Comparison of ENCODE assay signal across 29 cellular contexts in the genomic region with DNA sequence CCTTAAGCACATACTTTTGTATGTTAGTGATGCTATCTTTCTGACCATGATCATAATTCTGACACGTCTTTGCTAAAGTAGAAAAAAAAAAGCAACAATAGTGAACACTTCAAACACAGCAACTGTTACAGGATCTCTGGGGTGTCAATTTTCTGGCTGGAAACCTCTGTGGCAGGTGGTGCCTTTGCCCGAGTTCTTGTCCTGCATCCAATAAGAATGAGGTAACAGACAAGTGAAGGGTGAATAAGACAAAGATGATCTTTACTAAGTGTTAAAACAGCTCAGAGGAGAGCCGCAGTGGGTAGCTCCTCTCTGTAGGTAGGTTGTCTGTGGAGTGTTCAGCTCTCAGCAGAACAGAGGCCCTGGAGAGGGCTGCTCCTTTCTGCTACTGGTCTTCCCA.
"Had no signal": no experiment of that assay in that cellular context is flagged by ENCODE, and none has a peak within 500 bp of the region (broad histone marks: within the 10 kb centered on the region; RNA-seq: fewer than 3 reads in every experiment).

No MANE protein-coding gene starts in this region.

- H3K27me3 Mint-ChIP-seq: activated CD4-positive, alpha-beta memory T cell treated with anti-CD3 and anti-CD28 coated beads for 36 hours; activated CD4-positive, alpha-beta T cell treated with anti-CD3 and anti-CD28 coated beads for 36 hours; activated CD4-positive, alpha-beta T cell treated with anti-CD3 and anti-CD28 coated beads, Interleukin-2, amount 10 ng/mL, durations not matched to agents 24 days and 14 days; activated CD8-positive, alpha-beta memory T cell treated with anti-CD3 and anti-CD28 coated beads, Interleukin-2, amount 10 ng/mL, durations not matched to agents 7 days and 5 days; activated naive CD4-positive, alpha-beta T cell treated with anti-CD3 and anti-CD28 coated beads, Interleukin-2, amount 50 U/mL, for 24 hours; activated naive CD8-positive, alpha-beta T cell treated with anti-CD3 and anti-CD28 coated beads for 36 hours; activated naive CD8-positive, alpha-beta T cell treated with anti-CD3 and anti-CD28 coated beads, Interleukin-2, amount 50 U/mL, for 24 hours; T-helper 17 cell had no signal

- H3K9me3 ChIP-seq: adrenal gland, body of pancreas had no signal

- H3K4me1 Mint-ChIP-seq: activated CD4-positive, alpha-beta T cell treated with anti-CD3 and anti-CD28 coated beads for 36 hours; activated CD4-positive, alpha-beta T cell treated with anti-CD3 and anti-CD28 coated beads, Interleukin-2, amount 10 ng/mL, durations not matched to agents 24 days and 14 days; activated CD8-positive, alpha-beta memory T cell treated with anti-CD3 and anti-CD28 coated beads, Interleukin-2, amount 10 ng/mL, durations not matched to agents 7 days and 5 days; activated naive CD4-positive, alpha-beta T cell treated with anti-CD3 and anti-CD28 coated beads, Interleukin-2, amount 50 U/mL, for 24 hours; activated naive CD8-positive, alpha-beta T cell treated with anti-CD3 and anti-CD28 coated beads for 36 hours; activated naive CD8-positive, alpha-beta T cell treated with anti-CD3 and anti-CD28 coated beads, Interleukin-2, amount 50 U/mL, for 24 hours; T-helper 17 cell had no signal

- H3K27me3 ChIP-seq: adrenal gland, body of pancreas had no signal

- H3K27ac ChIP-seq: adrenal gland, body of pancreas had no signal

- H3K9me3 Mint-ChIP-seq: activated CD4-positive, alpha-beta memory T cell treated with anti-CD3 and anti-CD28 coated beads for 36 hours; activated CD4-positive, alpha-beta T cell treated with anti-CD3 and anti-CD28 coated beads, Interleukin-2, amount 10 ng/mL, durations not matched to agents 24 days and 14 days; activated naive CD4-positive, alpha-beta T cell treated with anti-CD3 and anti-CD28 coated beads for 36 hours; activated naive CD4-positive, alpha-beta T cell treated with anti-CD3 and anti-CD28 coated beads, Interleukin-2, amount 50 U/mL, for 24 hours; activated naive CD8-positive, alpha-beta T cell treated with anti-CD3 and anti-CD28 coated beads for 36 hours; activated naive CD8-positive, alpha-beta T cell treated with anti-CD3 and anti-CD28 coated beads, Interleukin-2, amount 50 U/mL, for 24 hours; activated T-helper 1 cell treated with anti-CD3 and anti-CD28 coated beads, Interleukin-12 subunit alpha, Interleukin-12 subunit beta, Interleukin-2, Interleukin-4 antibody, amounts not matched to agents 30 ng/mL and 10 ng/mL and 1 ng/mL, durations not matched to agents 14 hours and 24 hours and 36 hours; activated T-helper 2 cell treated with anti-CD3 and anti-CD28 coated beads, Interferon-gamma antibody, Interleukin-2, Interleukin-4, amounts not matched to agents 10 μg/mL and 5 μg/mL and 100 μg/mL, durations not matched to agents 14 hours and 24 hours and 36 hours had no signal

- DNase-seq: activated CD4-positive, alpha-beta memory T cell treated with anti-CD3 and anti-CD28 coated beads for 36 hours; activated CD4-positive, alpha-beta T cell treated with anti-CD3 and anti-CD28 coated beads for 36 hours; activated CD4-positive, CD25-positive, alpha-beta regulatory T cell; activated CD4-positive, CD25-positive, alpha-beta regulatory T cell treated with anti-CD3 and anti-CD28 coated beads, Interleukin-2, amount 50 U/mL, for 72 hours; activated CD8-positive, alpha-beta memory T cell treated with anti-CD3 and anti-CD28 coated beads, Interleukin-2, amount 10 ng/mL, durations not matched to agents 7 days and 5 days; activated CD8-positive, alpha-beta memory T cell treated with anti-CD3 and anti-CD28 coated beads, Interleukin-2, amount 50 U/mL, for 4 hours; activated CD8-positive, alpha-beta T cell treated with anti-CD3 and anti-CD28 coated beads, Interleukin-2, amount 10 ng/mL, durations not matched to agents 7 days and 5 days; activated effector memory CD4-positive, alpha-beta T cell treated with anti-CD3 and anti-CD28 coated beads, Interleukin-2, amount 50 U/mL, for 16 hours; activated naive CD4-positive, alpha-beta T cell treated with anti-CD3 and anti-CD28 coated beads for 36 hours; activated naive CD8-positive, alpha-beta T cell treated with anti-CD3 and anti-CD28 coated beads for 36 hours; activated naive CD8-positive, alpha-beta T cell treated with anti-CD3 and anti-CD28 coated beads, Interleukin-2, amount 50 U/mL, for 24 hours; activated T-cell treated with anti-CD3 and anti-CD28 coated beads, Interleukin-2, amount 50 U/mL, for 1 hour; activated T-cell treated with anti-CD3 and anti-CD28 coated beads, Interleukin-2, amount 50 U/mL, for 48 hours; adrenal gland; amygdala; aorta; body of pancreas; caudate nucleus; cortex of kidney; effector CD8-positive, alpha-beta T cell; foreskin fibroblast; head of caudate nucleus; T-helper 1 cell; T-helper 17 cell had no signal

- H3K4me1 ChIP-seq: adrenal gland had no signal

- H3K4me3 ChIP-seq: adrenal gland, body of pancreas had no signal

- ATAC-seq: activated CD4-positive, alpha-beta T cell treated with anti-CD3 and anti-CD28 coated beads for 36 hours; activated CD8-positive, alpha-beta memory T cell treated with anti-CD3 and anti-CD28 coated beads, Interleukin-2, amount 10 ng/mL, durations not matched to agents 7 days and 5 days; activated CD8-positive, alpha-beta T cell treated with anti-CD3 and anti-CD28 coated beads, Interleukin-2, amount 10 ng/mL, durations not matched to agents 7 days and 5 days; activated naive CD8-positive, alpha-beta T cell treated with anti-CD3 and anti-CD28 coated beads, Interleukin-2, amount 50 U/mL, for 24 hours; body of pancreas; esophagus mucosa; T-helper 17 cell had no signal

- H3K36me3 ChIP-seq: adrenal gland had no signal

- H3K4me3 Mint-ChIP-seq: activated CD4-positive, alpha-beta memory T cell treated with anti-CD3 and anti-CD28 coated beads for 36 hours; activated CD4-positive, alpha-beta T cell treated with anti-CD3 and anti-CD28 coated beads for 36 hours; activated CD4-positive, alpha-beta T cell treated with anti-CD3 and anti-CD28 coated beads, Interleukin-2, amount 10 ng/mL, durations not matched to agents 24 days and 14 days; activated CD8-positive, alpha-beta memory T cell treated with anti-CD3 and anti-CD28 coated beads, Interleukin-2, amount 10 ng/mL, durations not matched to agents 7 days and 5 days; activated CD8-positive, alpha-beta T cell treated with anti-CD3 and anti-CD28 coated beads, Interleukin-2, amount 10 ng/mL, durations not matched to agents 7 days and 5 days; activated naive CD4-positive, alpha-beta T cell treated with anti-CD3 and anti-CD28 coated beads for 36 hours; activated naive CD4-positive, alpha-beta T cell treated with anti-CD3 and anti-CD28 coated beads, Interleukin-2, amount 50 U/mL, for 24 hours; activated naive CD8-positive, alpha-beta T cell treated with anti-CD3 and anti-CD28 coated beads for 36 hours; activated naive CD8-positive, alpha-beta T cell treated with anti-CD3 and anti-CD28 coated beads, Interleukin-2, amount 50 U/mL, for 24 hours; activated T-helper 1 cell treated with anti-CD3 and anti-CD28 coated beads, Interleukin-12 subunit alpha, Interleukin-12 subunit beta, Interleukin-2, Interleukin-4 antibody, amounts not matched to agents 30 ng/mL and 10 ng/mL and 1 ng/mL, durations not matched to agents 14 hours and 24 hours and 36 hours; T-helper 17 cell had no signal

- H3K27ac Mint-ChIP-seq: activated CD4-positive, alpha-beta memory T cell treated with anti-CD3 and anti-CD28 coated beads for 36 hours; activated CD4-positive, alpha-beta T cell treated with anti-CD3 and anti-CD28 coated beads for 36 hours; activated CD4-positive, alpha-beta T cell treated with anti-CD3 and anti-CD28 coated beads, Interleukin-2, amount 10 ng/mL, durations not matched to agents 24 days and 14 days; activated CD8-positive, alpha-beta memory T cell treated with anti-CD3 and anti-CD28 coated beads, Interleukin-2, amount 10 ng/mL, durations not matched to agents 7 days and 5 days; activated CD8-positive, alpha-beta T cell treated with anti-CD3 and anti-CD28 coated beads, Interleukin-2, amount 10 ng/mL, durations not matched to agents 7 days and 5 days; activated naive CD4-positive, alpha-beta T cell treated with anti-CD3 and anti-CD28 coated beads for 36 hours; activated naive CD4-positive, alpha-beta T cell treated with anti-CD3 and anti-CD28 coated beads, Interleukin-2, amount 50 U/mL, for 24 hours; activated naive CD8-positive, alpha-beta T cell treated with anti-CD3 and anti-CD28 coated beads for 36 hours; activated naive CD8-positive, alpha-beta T cell treated with anti-CD3 and anti-CD28 coated beads, Interleukin-2, amount 50 U/mL, for 24 hours; activated T-helper 1 cell treated with anti-CD3 and anti-CD28 coated beads, Interleukin-12 subunit alpha, Interleukin-12 subunit beta, Interleukin-2, Interleukin-4 antibody, amounts not matched to agents 30 ng/mL and 10 ng/mL and 1 ng/mL, durations not matched to agents 14 hours and 24 hours and 36 hours; activated T-helper 2 cell treated with anti-CD3 and anti-CD28 coated beads, Interferon-gamma antibody, Interleukin-2, Interleukin-4, amounts not matched to agents 10 μg/mL and 5 μg/mL and 100 μg/mL, durations not matched to agents 14 hours and 24 hours and 36 hours; T-helper 17 cell had no signal

- H3K36me3 Mint-ChIP-seq: activated CD4-positive, alpha-beta memory T cell treated with anti-CD3 and anti-CD28 coated beads for 36 hours; activated CD8-positive, alpha-beta memory T cell treated with anti-CD3 and anti-CD28 coated beads, Interleukin-2, amount 10 ng/mL, durations not matched to agents 7 days and 5 days; activated naive CD4-positive, alpha-beta T cell treated with anti-CD3 and anti-CD28 coated beads, Interleukin-2, amount 50 U/mL, for 24 hours; activated naive CD8-positive, alpha-beta T cell treated with anti-CD3 and anti-CD28 coated beads for 36 hours had no signal
